Comparison of ENCODE assay signal across 7 cellular contexts in the genomic region with DNA sequence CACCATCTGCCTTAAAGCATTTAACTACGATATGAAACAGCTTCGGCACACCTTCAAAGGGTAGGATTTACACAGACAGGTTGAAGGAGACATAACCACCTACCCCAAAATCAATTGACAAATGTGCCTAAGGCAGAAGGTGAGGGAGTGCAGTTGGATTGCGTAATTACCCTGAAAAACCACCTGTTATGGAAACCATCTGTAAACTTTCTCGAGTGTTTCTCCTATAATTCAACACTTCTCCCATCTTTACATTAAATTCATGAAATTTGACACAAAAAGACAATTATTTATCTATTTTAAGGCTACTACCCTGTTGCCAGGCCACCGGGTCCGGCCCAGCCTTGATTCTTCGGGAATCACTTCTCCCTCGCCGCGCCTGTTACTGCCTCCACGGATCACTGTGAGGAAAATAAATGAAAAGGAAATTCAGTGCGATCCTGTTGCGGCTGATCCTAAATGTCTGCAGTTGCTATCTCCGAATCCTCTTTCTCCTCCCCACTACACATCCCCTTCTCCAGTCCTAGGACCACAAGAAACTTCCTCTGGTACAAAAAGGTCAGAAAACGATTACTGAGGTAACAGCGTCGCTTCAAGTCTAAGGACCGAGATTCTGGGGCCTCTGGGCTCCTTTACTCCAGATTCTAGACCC.
DNase-seq lines count a peak whose midpoint lies in the region; ATAC-seq lines count a peak whose summit lies in the region.

No MANE protein-coding gene starts in this region.

- peak overlapping the region; percentile 93 for H3K9ac ChIP-seq in adipocyte (ENCODE audit: low read length)
- H3K9ac ChIP-seq in iPS-15b (ENCODE audit: low read depth, low read length), result peak overlapping the region; percentile 94

- H3K27ac ChIP-seq in skin epidermis, result peak overlapping the region in 20 of 21 experiments; percentile 56 to 95 (median 82)

- H3K9me3 ChIP-seq in adipocyte (ENCODE audit: control insufficient read depth, low read length) (no peaks in the 10 kb centered on the region), iPS-15b (ENCODE audit: control insufficient read depth, insufficient read depth, low read length) (no peaks in the 10 kb centered on the region)

- peak overlapping the region; percentile 85 for H3K4me3 ChIP-seq in adipocyte (ENCODE audit: low read length)
- peak overlapping the region; percentile 95 for H3K4me3 ChIP-seq in iPS-15b (ENCODE audit: low read depth, low read length)
- H3K4me3 ChIP-seq in skin epidermis, result peak overlapping the region; percentile 51 to 79 (median 65)

- H3K4me1 ChIP-seq in adipocyte (ENCODE audit: control insufficient read depth, insufficient read depth, low read length) (peaks cover 8% of the 10 kb centered on the region), iPS-15b (ENCODE audit: control insufficient read depth, insufficient read depth, low read length) (no peaks in the 10 kb centered on the region)

- H3K27me3 ChIP-seq in adipocyte (replicated peaks; ENCODE audit: control insufficient read depth, insufficient read depth, low read length) (no peaks in the 10 kb centered on the region), iPS-15b (ENCODE audit: control insufficient read depth, insufficient read depth, low read length) (peaks cover 12% of the 10 kb centered on the region)

- in situ Hi-C loops in KBM-7 (cut with MboI; ENCODE audit: low pct_unique_long_range_greater_than_20kb, low sequenced_read_pairs), result no loop called here

- H3K36me3 ChIP-seq in adipocyte (ENCODE audit: control insufficient read depth, insufficient read depth, low read length, severe bottlenecking), result peaks cover 6% of the 10 kb centered on the region
- H3K36me3 ChIP-seq in iPS-15b (ENCODE audit: control insufficient read depth, insufficient read depth, low read length), result no peaks in the 10 kb centered on the region

- DNase-seq in GM03348 (ENCODE audit: low spot score), result peak; percentile 35
- DNase-seq in KBM-7, result peak; percentile 29
- DNase-seq in adipocyte (ENCODE audit: low read depth), result peak; percentile 43

- ATAC-seq in GM21786 (IDR thresholded peaks at IDR 0.05; ENCODE audit: unreplicated experiment), result no peak
- no peak for ATAC-seq in HG02623 (IDR thresholded peaks at IDR 0.05; ENCODE audit: unreplicated experiment)
